Comparison of ENCODE assay signal across 12 cellular contexts in genomic region chr1:233904979-233905415, GRCh38. TPM values are rescaled to one million over a fixed set of nuclear protein-coding genes. Genes with fewer than 3 reads are reported as not detected.
DNase-seq lines count a peak whose midpoint lies in the region; ATAC-seq and TF ChIP-seq lines count a peak whose summit lies in the region.
"Had no signal": no experiment of that assay in that cellular context is flagged by ENCODE, and none has a peak within 500 bp of the region (broad histone marks: within the 10 kb centered on the region; RNA-seq: fewer than 3 reads in every experiment).

No MANE protein-coding gene starts in this region.

- H3K27ac Mint-ChIP-seq in neural crest cell (ENCODE audit: unreplicated experiment) (no peak overlapping the region), HFFc6 (no peak overlapping the region)
- no peak overlapping the region for H3K27ac Mint-ChIP-seq in naive thymus-derived CD8-positive, alpha-beta T cell
- H3K27ac Mint-ChIP-seq: stimulated activated naive B cell treated with anti-CD40 and anti-IgM and Interleukin-4, amounts not matched to agents 10 μg/mL and 1 μg/mL and 100 μg/mL, for 72 hours had no signal

- DNase-seq in Daoy (ENCODE audit: low read depth) (peak; percentile 62), NCI-H82 treated with DMSO at 0.1 percent for 48 hours (lab: John Stamatoyannopoulos, UW; ENCODE audit: unreplicated experiment) (peak; percentile 6), foreskin keratinocyte (peak in 1 of 2 donors; percentile 43), neural crest cell (ENCODE audit: low read depth, low spot score) (peak; percentile 32), HFFc6 (no peak), HPDE6-E6E7 (ENCODE audit: extremely low spot score) (no peak)
- no peak for DNase-seq in naive thymus-derived CD8-positive, alpha-beta T cell
- DNase-seq in activated naive CD4-positive, alpha-beta T cell treated with anti-CD3 and anti-CD28 coated beads, Interleukin-2, amount 50 U/mL, for 16 hours, result no peak
- DNase-seq: activated CD4-positive, CD25-positive, alpha-beta regulatory T cell; central memory CD4-positive, alpha-beta T cell; naive thymus-derived CD4-positive, alpha-beta T cell; stimulated activated naive B cell treated with anti-CD40 and anti-IgM and Interleukin-4, amounts not matched to agents 10 μg/mL and 1 μg/mL and 100 μg/mL, for 72 hours had no signal

- H3K27me3 Mint-ChIP-seq in neural crest cell (ENCODE audit: low read depth) (peaks cover 87% of the 10 kb centered on the region), HFFc6 (ENCODE audit: insufficient read depth) (peaks cover 2% of the 10 kb centered on the region; the same call in 1 of the 2 replicates)
- H3K27me3 Mint-ChIP-seq in naive thymus-derived CD8-positive, alpha-beta T cell, result peaks cover 29 to 71% (median 57%) of the 10 kb centered on the region in 5 donors

- H3K9me3 Mint-ChIP-seq in neural crest cell, result no peaks in the 10 kb centered on the region
- peaks cover 0 to 14% (median 2%) of the 10 kb centered on the region in 9 donors for H3K9me3 Mint-ChIP-seq in naive thymus-derived CD8-positive, alpha-beta T cell
- H3K9me3 Mint-ChIP-seq in HFFc6, result peaks cover 45% of the 10 kb centered on the region

- peak; percentile 39 for ATAC-seq in foreskin keratinocyte
- no peak for ATAC-seq in naive thymus-derived CD8-positive, alpha-beta T cell
- ATAC-seq: naive thymus-derived CD4-positive, alpha-beta T cell had no signal

- POLR2A ChIA-PET in naive thymus-derived CD8-positive, alpha-beta T cell (lab: Charles Lee), result no interaction called here

- no peaks in the 10 kb centered on the region for H3K36me3 Mint-ChIP-seq in neural crest cell (ENCODE audit: low read depth)
- H3K36me3 Mint-ChIP-seq in naive thymus-derived CD8-positive, alpha-beta T cell, result peaks cover 0 to 4% (median 2%) of the 10 kb centered on the region in 3 donors
- peaks cover 12% of the 10 kb centered on the region for H3K36me3 Mint-ChIP-seq in HFFc6 (ENCODE audit: low read depth)

- H3K27ac ChIP-seq in foreskin keratinocyte, result peak overlapping the region; percentile 48

- TF ChIP-seq CTCF in foreskin keratinocyte (conservative IDR thresholded peaks at IDR 0.05), result no peak
- no peak for TF ChIP-seq CTCF in neural crest cell (conservative IDR thresholded peaks at IDR 0.05)
- no peak for TF ChIP-seq CTCF in HFFc6 (IDR thresholded peaks at IDR 0.05)

- peaks cover 19% of the 10 kb centered on the region for H3K27me3 ChIP-seq in foreskin keratinocyte

- H3K4me1 Mint-ChIP-seq in neural crest cell, result peaks cover 10% of the 10 kb centered on the region
- H3K4me1 Mint-ChIP-seq in naive thymus-derived CD8-positive, alpha-beta T cell, result peaks cover 2 to 8% (median 7%) of the 10 kb centered on the region in 4 donors
- H3K4me1 Mint-ChIP-seq in HFFc6 (ENCODE audit: low read depth), result no peaks in the 10 kb centered on the region

- H3K4me3 Mint-ChIP-seq in neural crest cell, result peak overlapping the region; percentile 70
- no peak overlapping the region for H3K4me3 Mint-ChIP-seq in naive thymus-derived CD8-positive, alpha-beta T cell
- no peak overlapping the region for H3K4me3 Mint-ChIP-seq in HFFc6

- H3K4me1 ChIP-seq in foreskin keratinocyte, result peaks cover 16% of the 10 kb centered on the region

RNA-seq across cellular contexts. Expression of gene SLC35F3, which starts 0.5 kb away (rescaled TPM):
- 4.9 and 7.5 TPM in 2 replicates for total RNA-seq in Daoy (2014; rRNA removed; shearing (Covaris generic))
- total RNA-seq in foreskin keratinocyte, result 9.4 and 9.5 TPM in 2 replicates
- polyA plus RNA-seq in foreskin keratinocyte, result 6.0 and 6.4 TPM in 2 replicates
- total RNA-seq in neural crest cell, result 2.5 and 2.6 TPM in 2 replicates
- total RNA-seq in naive thymus-derived CD8-positive, alpha-beta T cell, result under 1 TPM; 0.49 to 0.63 TPM
- polyA plus RNA-seq in naive thymus-derived CD8-positive, alpha-beta T cell, result under 1 TPM in 2 of 3 donors, not detected in 1; 0.06 to 0.16 TPM
- under 1 TPM; 0.26 to 0.58 (median 0.46) TPM for total RNA-seq in HFFc6 (2021; fragmentation: NEBNext Ultra II Directional; extraction: Animal tissue kit (Norgen Biotek cat#: 25700))

Comparison
In these comparisons a context has a peak if more than half of its experiments do, and no peak if none do; other contexts are left out.
1. DNase-seq: peak in Daoy (single experiment), NCI-H82 treated with DMSO at 0.1 percent for 48 hours (single experiment) and neural crest cell (single experiment); none in naive thymus-derived CD8-positive, alpha-beta T cell (0 of 10), HFFc6 (single experiment), HPDE6-E6E7 (single experiment) and activated naive CD4-positive, alpha-beta T cell treated with anti-CD3 and anti-CD28 coated beads, Interleukin-2, amount 50 U/mL, for 16 hours (single experiment).